In genomic region chr10:30591249-30591670, GRCh38 we compare ENCODE assay signal across 8 cellular contexts. TPM values are rescaled to one million over a fixed set of nuclear protein-coding genes. Genes with fewer than 3 reads are reported as not detected.
A peak's percentile ranks its signal among the peaks of the same experiment; 100 is the strongest.
DNase-seq lines count a peak whose midpoint lies in the region; ATAC-seq and TF ChIP-seq lines count a peak whose summit lies in the region.

No MANE protein-coding gene starts in this region.

- TF ChIP-seq POLR2A in sigmoid colon (IDR thresholded peaks at IDR 0.05) = no peak

- TF ChIP-seq EP300 in sigmoid colon (IDR thresholded peaks at IDR 0.05) = no peak

- H3K4me1 ChIP-seq in RWPE2 (ENCODE audit: insufficient read depth, poor library complexity, severe bottlenecking) (no peaks in the 10 kb centered on the region), adipocyte (ENCODE audit: control insufficient read depth, insufficient read depth, low read length) (peaks cover 6% of the 10 kb centered on the region), sigmoid colon (no peaks in the 10 kb centered on the region)

- H3K9me3 ChIP-seq in RWPE2 (ENCODE audit: severe bottlenecking) (no peaks in the 10 kb centered on the region), adipocyte (ENCODE audit: control insufficient read depth, low read length) (peaks cover 5% of the 10 kb centered on the region), sigmoid colon (no peaks in the 10 kb centered on the region)

- no peak overlapping the region for H3K9ac ChIP-seq in adipocyte (ENCODE audit: low read length)

- H3K4me3 ChIP-seq in RWPE2 (ENCODE audit: severe bottlenecking) = no peak overlapping the region
- no peak overlapping the region for H3K4me3 ChIP-seq in adipocyte (ENCODE audit: low read length)
- no peak overlapping the region for H3K4me3 ChIP-seq in sigmoid colon

- ATAC-seq in RWPE2 (ENCODE audit: low read depth) (peak; percentile 60), left ventricle myocardium superior (peak; percentile 64), HG03460 (IDR thresholded peaks at IDR 0.05; ENCODE audit: unreplicated experiment) (no peak), HG03159 (IDR thresholded peaks at IDR 0.05; ENCODE audit: unreplicated experiment) (no peak)

- intact Hi-C loops in left ventricle myocardium superior (cut with micrococcal nuclease) (loop anchor here (5.0 kb wide), 2 partner anchors 59 to 199 kb away; no protein-coding TSS in a partner anchor), sigmoid colon (cut with DNase I) (loop anchor here (5.0 kb wide), 2 partner anchors 59 to 179 kb away; no protein-coding TSS in a partner anchor)

- TF ChIP-seq CTCF in RWPE2 (IDR thresholded peaks at IDR 0.05; ENCODE audit: poor library complexity, severe bottlenecking) (peak; percentile 84), sigmoid colon (IDR thresholded peaks at IDR 0.05) (peak; percentile 52 to 82 (median 80))

- H3K36me3 ChIP-seq in RWPE2 (ENCODE audit: low read depth) (no peaks in the 10 kb centered on the region), adipocyte (ENCODE audit: control insufficient read depth, insufficient read depth, low read length, severe bottlenecking) (no peaks in the 10 kb centered on the region), sigmoid colon (no peaks in the 10 kb centered on the region)

- WGBS in sigmoid colon, 2 donors = 1 to 4% methylated on average over 5 of the region's 5 CpGs

- DNase-seq in DMS153 treated with DMSO at 0.1 percent for 48 hours (lab: John Stamatoyannopoulos, UW; ENCODE audit: unreplicated experiment) (peak; percentile 38), HK-2 (ENCODE audit: unreplicated experiment) (peak; percentile 28), RWPE2 (ENCODE audit: low spot score) (no peak), adipocyte (ENCODE audit: low read depth) (peak; percentile 80), left ventricle myocardium superior (no peak), sigmoid colon (no peak)

- H3K27ac ChIP-seq in RWPE2 (ENCODE audit: poor library complexity, severe bottlenecking) = no peak overlapping the region
- H3K27ac ChIP-seq in sigmoid colon = no peak overlapping the region

- H3K27me3 ChIP-seq in RWPE2 (ENCODE audit: insufficient read depth, poor library complexity, severe bottlenecking) = no peaks in the 10 kb centered on the region
- no peaks in the 10 kb centered on the region for H3K27me3 ChIP-seq in adipocyte (replicated peaks; ENCODE audit: control insufficient read depth, insufficient read depth, low read length)
- H3K27me3 ChIP-seq in sigmoid colon = no peaks in the 10 kb centered on the region

RNA-seq across cellular contexts. Expression of gene LYZL2, which starts 38.3 kb away (rescaled TPM):
- total RNA-seq in left ventricle myocardium superior = not detected
- total RNA-seq in sigmoid colon = not detected
- polyA plus RNA-seq in sigmoid colon = not detected

Comparison
In these comparisons a context has a peak if more than half of its experiments do, and no peak if none do; other contexts are left out.
1. DNase-seq: peak in DMS153 treated with DMSO at 0.1 percent for 48 hours (single experiment), HK-2 (single experiment) and adipocyte (single experiment); none in RWPE2 (single experiment), left ventricle myocardium superior (single experiment) and sigmoid colon (single experiment).
2. ATAC-seq: peak in RWPE2 (single experiment) and left ventricle myocardium superior (single experiment); none in HG03460 (single experiment) and HG03159 (single experiment).